9 cellular contexts compared by ENCODE assay signal in the genomic region with DNA sequence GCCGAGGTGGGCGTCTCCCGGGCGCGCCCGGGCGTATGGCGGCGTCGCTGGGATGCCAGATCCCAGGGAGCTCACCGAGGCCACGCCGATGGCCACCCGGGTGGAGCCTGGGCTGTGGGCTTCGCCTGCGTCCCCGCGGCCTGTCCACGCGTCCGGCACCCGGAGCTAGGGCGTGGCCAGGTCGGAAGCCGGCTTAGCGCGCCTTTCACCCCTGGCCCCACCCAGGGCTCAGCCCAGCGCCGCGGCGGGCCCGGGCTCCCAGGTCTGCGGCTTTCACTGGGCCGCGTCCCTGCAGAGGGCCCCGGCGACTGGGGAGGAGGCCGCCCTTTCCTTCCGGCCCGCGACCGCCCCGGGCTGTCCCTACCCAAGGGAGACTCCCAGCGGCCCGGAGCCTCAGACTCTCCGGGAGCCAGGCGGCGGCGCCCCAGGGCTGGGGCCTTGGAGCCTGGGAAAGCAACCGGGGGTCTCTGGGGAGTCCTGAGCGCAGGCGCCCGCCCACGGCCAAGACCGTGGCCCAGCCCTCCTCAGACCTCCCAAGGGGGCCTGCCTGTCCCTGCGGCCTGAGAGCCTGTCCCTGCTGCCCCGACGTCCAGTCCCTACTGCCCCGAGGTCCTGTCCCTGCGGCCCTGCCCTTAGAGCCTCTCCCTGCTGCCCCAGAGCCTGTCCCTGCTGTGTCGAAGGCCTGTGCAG. TPM values are rescaled to one million over a fixed set of nuclear protein-coding genes. Genes with fewer than 3 reads are reported as not detected.
A peak's percentile ranks its signal among the peaks of the same experiment; 100 is the strongest.
DNase-seq lines count a peak whose midpoint lies in the region; ATAC-seq and TF ChIP-seq lines count a peak whose summit lies in the region.
"Had no signal": no experiment of that assay in that cellular context is flagged by ENCODE, and none has a peak within 500 bp of the region (broad histone marks: within the 10 kb centered on the region; RNA-seq: fewer than 3 reads in every experiment).

No MANE protein-coding gene starts in this region.

- peaks cover 67% of the 10 kb centered on the region for H3K27me3 Mint-ChIP-seq in activated T-helper 1 cell treated with anti-CD3 and anti-CD28 coated beads, Interleukin-12 subunit alpha, Interleukin-12 subunit beta, Interleukin-2, Interleukin-4 antibody, amounts not matched to agents 30 ng/mL and 10 ng/mL and 1 ng/mL, durations not matched to agents 14 hours and 24 hours and 36 hours (ENCODE audit: insufficient read depth)

- no peak for TF ChIP-seq EP300 in ovary (IDR thresholded peaks at IDR 0.05)

- intact Hi-C loops in activated T-helper 1 cell treated with anti-CD3 and anti-CD28 coated beads, Interleukin-12 subunit alpha, Interleukin-12 subunit beta, Interleukin-2, Interleukin-4 antibody, amounts not matched to agents 30 ng/mL and 10 ng/mL and 1 ng/mL, durations not matched to agents 14 hours and 24 hours and 36 hours (cut with micrococcal nuclease) = loop anchor here (5.0 to 10.0 kb wide), 2 partner anchors 74 to 616 kb away; no protein-coding TSS in a partner anchor
- intact Hi-C loops in left colon (cut with DNase I, micrococcal nuclease) = loop anchor here in 1 of 2 donors (10.0 kb wide), 1 partner anchor 156 kb away; no protein-coding TSS in a partner anchor
- intact Hi-C loops in ovary (cut with DNase I) = loop anchor here in 3 of 4 donors (5.0 kb wide), 1 partner anchor 159 kb away; no protein-coding TSS in a partner anchor

- no peak overlapping the region for H3K27ac Mint-ChIP-seq in activated T-helper 1 cell treated with anti-CD3 and anti-CD28 coated beads, Interleukin-12 subunit alpha, Interleukin-12 subunit beta, Interleukin-2, Interleukin-4 antibody, amounts not matched to agents 30 ng/mL and 10 ng/mL and 1 ng/mL, durations not matched to agents 14 hours and 24 hours and 36 hours

- WGBS in ovary, 3 donors = 1 to 15% (median 14%) methylated on average over 33 to 61 of the region's 61 CpGs

- no peaks in the 10 kb centered on the region for H3K79me2 ChIP-seq in ACC112 (ENCODE audit: control insufficient read depth, insufficient read depth, low read length, unreplicated experiment)

- H3K4me1 ChIP-seq in ACC112 (ENCODE audit: control insufficient read depth, insufficient read depth, low read length, unreplicated experiment) (no peaks in the 10 kb centered on the region), ovary (ENCODE audit: insufficient read depth) (no peaks in the 10 kb centered on the region)

- peak overlapping the region; percentile 22 for H3K4me3 Mint-ChIP-seq in activated T-helper 1 cell treated with anti-CD3 and anti-CD28 coated beads, Interleukin-12 subunit alpha, Interleukin-12 subunit beta, Interleukin-2, Interleukin-4 antibody, amounts not matched to agents 30 ng/mL and 10 ng/mL and 1 ng/mL, durations not matched to agents 14 hours and 24 hours and 36 hours

- no peak for TF ChIP-seq POLR2A in ovary (IDR thresholded peaks at IDR 0.05)

- ATAC-seq in GM19351 (IDR thresholded peaks at IDR 0.05; ENCODE audit: unreplicated experiment) (peak; percentile 59), left colon (peak; percentile 81)

- H3K9me3 Mint-ChIP-seq in activated T-helper 1 cell treated with anti-CD3 and anti-CD28 coated beads, Interleukin-12 subunit alpha, Interleukin-12 subunit beta, Interleukin-2, Interleukin-4 antibody, amounts not matched to agents 30 ng/mL and 10 ng/mL and 1 ng/mL, durations not matched to agents 14 hours and 24 hours and 36 hours = no peaks in the 10 kb centered on the region

- peak overlapping the region; percentile 50 for H2AFZ ChIP-seq in ACC112 (ENCODE audit: low read length, unreplicated experiment)

- peaks cover 0 to 6% of the 10 kb centered on the region in 2 donors for H3K9me3 ChIP-seq in ovary

- H3K4me1 Mint-ChIP-seq in activated T-helper 1 cell treated with anti-CD3 and anti-CD28 coated beads, Interleukin-12 subunit alpha, Interleukin-12 subunit beta, Interleukin-2, Interleukin-4 antibody, amounts not matched to agents 30 ng/mL and 10 ng/mL and 1 ng/mL, durations not matched to agents 14 hours and 24 hours and 36 hours (ENCODE audit: low read depth) = peaks cover 23% of the 10 kb centered on the region

- peak overlapping the region; percentile 60; the same call in 1 of the 2 replicates for H3K4me3 ChIP-seq in ACC112 (ENCODE audit: low read depth, low read length)
- H3K4me3 ChIP-seq in ovary = no peak overlapping the region
- H3K4me3 ChIP-seq: lung had no signal

- no peak overlapping the region for H3K27ac ChIP-seq in ACC112 (ENCODE audit: low read depth, low read length)
- H3K27ac ChIP-seq in ovary = no peak overlapping the region

- peak; percentile 17 for DNase-seq in activated T-helper 1 cell treated with anti-CD3 and anti-CD28 coated beads, Interleukin-12 subunit alpha, Interleukin-12 subunit beta, Interleukin-2, Interleukin-4 antibody, amounts not matched to agents 30 ng/mL and 10 ng/mL and 1 ng/mL, durations not matched to agents 14 hours and 24 hours and 36 hours (ENCODE audit: low spot score)
- peak in 1 of 2 donors; percentile 47 for DNase-seq in left colon
- DNase-seq in SHP77 treated with DMSO at 0.1 percent for 48 hours (lab: John Stamatoyannopoulos, UW) = no peak
- DNase-seq in activated effector memory CD4-positive, alpha-beta T cell treated with Interleukin-2 at 50 U/mL for 16 hours = no peak
- DNase-seq in ovary = no peak
- no peak for DNase-seq in NCI-H1105 (lab: John Stamatoyannopoulos, UW)

- no peak for TF ChIP-seq CTCF in ovary (IDR thresholded peaks at IDR 0.05)

- H3K36me3 ChIP-seq in ACC112 (ENCODE audit: insufficient read depth, low read length) (no peaks in the 10 kb centered on the region), ovary (no peaks in the 10 kb centered on the region)

- H3K27me3 ChIP-seq in ACC112 (ENCODE audit: insufficient read depth, low read length) (peaks cover 73% of the 10 kb centered on the region), ovary (no peaks in the 10 kb centered on the region)

- H3K36me3 Mint-ChIP-seq in activated T-helper 1 cell treated with anti-CD3 and anti-CD28 coated beads, Interleukin-12 subunit alpha, Interleukin-12 subunit beta, Interleukin-2, Interleukin-4 antibody, amounts not matched to agents 30 ng/mL and 10 ng/mL and 1 ng/mL, durations not matched to agents 14 hours and 24 hours and 36 hours (ENCODE audit: low read depth) = no peaks in the 10 kb centered on the region

RNA-seq across cellular contexts. Expression of a gene that starts 36.3 kb away (rescaled TPM):
- total RNA-seq in activated T-helper 1 cell treated with anti-CD3 and anti-CD28 coated beads, Interleukin-12 subunit alpha, Interleukin-12 subunit beta, Interleukin-2, Interleukin-4 antibody, amounts not matched to agents 30 ng/mL and 10 ng/mL and 1 ng/mL, durations not matched to agents 14 hours and 24 hours and 36 hours = 4.2 and 5.2 TPM in 2 replicates
- total RNA-seq in left colon = 1,000 to 10,000 TPM; 2,207 to 2,247 TPM
- 10 to 100 TPM; 52.3 to 85.4 (median 67.8) TPM for total RNA-seq in ovary
- polyA plus RNA-seq in ovary = 10 to 100 TPM; 67.4 to 96.2 TPM

Comparison
In these comparisons a context has a peak if more than half of its experiments do, and no peak if none do; other contexts are left out.
1. RNA of a gene that starts 36.3 kb away (total RNA-seq): 2,207 to 2,247 TPM in left colon; 52.3 to 85.4 TPM in ovary and 4.2 to 5.2 TPM in activated T-helper 1 cell treated with anti-CD3 and anti-CD28 coated beads, Interleukin-12 subunit alpha, Interleukin-12 subunit beta, Interleukin-2, Interleukin-4 antibody, amounts not matched to agents 30 ng/mL and 10 ng/mL and 1 ng/mL, durations not matched to agents 14 hours and 24 hours and 36 hours; every median in the first group is over 10 times any median in the second.